In genomic region chr16:30456302-30456701, GRCh38 we compare ENCODE assay signal across 22 cellular contexts. TPM values are rescaled to one million over a fixed set of nuclear protein-coding genes. Genes with fewer than 3 reads are reported as not detected.
DNase-seq lines count a peak whose midpoint lies in the region; ATAC-seq and FAIRE-seq lines count a peak whose summit lies in the region.
"Had no signal": no experiment of that assay in that cellular context is flagged by ENCODE, and none has a peak within 500 bp of the region (broad histone marks: within the 10 kb centered on the region; RNA-seq: fewer than 3 reads in every experiment).

No MANE protein-coding gene starts in this region.

- peaks cover 84% of the 10 kb centered on the region for H3K4me1 Mint-ChIP-seq in activated T-cell treated with anti-CD3 and anti-CD28 coated beads, Interleukin-2, amount 50 U/mL, for 72 hours (ENCODE audit: low read depth)
- H3K4me1 Mint-ChIP-seq in activated T-helper 17 cell treated with anti-CD3 and anti-CD28 coated beads, Interleukin-2, amount 50 U/mL, for 72 hours: peaks cover 24% of the 10 kb centered on the region
- peaks cover 77% of the 10 kb centered on the region for H3K4me1 Mint-ChIP-seq in stimulated activated memory B cell treated with anti-CD40 and anti-IgM and Interleukin-4, amounts not matched to agents 10 μg/mL and 1 μg/mL and 100 μg/mL, for 72 hours

- H3K4me3 Mint-ChIP-seq in activated T-cell treated with anti-CD3 and anti-CD28 coated beads, Interleukin-2, amount 50 U/mL, for 72 hours: peak overlapping the region; percentile 36 to 72
- H3K4me3 Mint-ChIP-seq in activated T-helper 17 cell treated with anti-CD3 and anti-CD28 coated beads, Interleukin-2, amount 50 U/mL, for 72 hours: peak overlapping the region; percentile 79
- H3K4me3 Mint-ChIP-seq in stimulated activated memory B cell treated with anti-CD40 and anti-IgM and Interleukin-4, amounts not matched to agents 10 μg/mL and 1 μg/mL and 100 μg/mL, for 72 hours: no peak overlapping the region

- peak; percentile 79 for FAIRE-seq in GM18507 (lab: Jason Lieb, UNC)
- FAIRE-seq: frontal cortex, G401.6, K562 had no signal

- no peaks in the 10 kb centered on the region for H3K9me3 Mint-ChIP-seq in activated T-cell treated with anti-CD3 and anti-CD28 coated beads, Interleukin-2, amount 50 U/mL, for 72 hours
- no peaks in the 10 kb centered on the region for H3K9me3 Mint-ChIP-seq in activated T-helper 17 cell treated with anti-CD3 and anti-CD28 coated beads, Interleukin-2, amount 50 U/mL, for 72 hours
- H3K9me3 Mint-ChIP-seq in stimulated activated memory B cell treated with anti-CD40 and anti-IgM and Interleukin-4, amounts not matched to agents 10 μg/mL and 1 μg/mL and 100 μg/mL, for 72 hours: no peaks in the 10 kb centered on the region
- H3K9me3 Mint-ChIP-seq: effector memory CD8-positive, alpha-beta T cell had no signal

- no peaks in the 10 kb centered on the region for H3K36me3 Mint-ChIP-seq in activated T-cell treated with anti-CD3 and anti-CD28 coated beads, Interleukin-2, amount 50 U/mL, for 72 hours (ENCODE audit: insufficient read depth in 2 of 2)
- peaks cover 9% of the 10 kb centered on the region for H3K36me3 Mint-ChIP-seq in activated T-helper 17 cell treated with anti-CD3 and anti-CD28 coated beads, Interleukin-2, amount 50 U/mL, for 72 hours (ENCODE audit: low read depth)
- no peaks in the 10 kb centered on the region for H3K36me3 Mint-ChIP-seq in stimulated activated memory B cell treated with anti-CD40 and anti-IgM and Interleukin-4, amounts not matched to agents 10 μg/mL and 1 μg/mL and 100 μg/mL, for 72 hours

- DNase-seq in activated T-cell treated with anti-CD3 and anti-CD28 coated beads, Interleukin-2, amount 50 U/mL, for 72 hours: no peak
- DNase-seq in activated T-cell treated with anti-CD3 and anti-CD28 coated beads, Interleukin-2, amount 50 U/mL, for 48 hours: no peak
- no peak for DNase-seq in GM18507 (ENCODE audit: extremely low spot score, insufficient read length, low read depth)
- DNase-seq: activated CD8-positive, alpha-beta memory T cell treated with anti-CD3 and anti-CD28 coated beads, Interleukin-2, amount 50 U/mL, for 48 hours; body of pancreas; DMS153; effector memory CD8-positive, alpha-beta T cell; hippocampal formation; left lung; NCI-H1436 treated with DMSO at 0.1 percent for 48 hours; NCI-H524 treated with DMSO at 0.1 percent for 48 hours; stimulated activated CD4-positive, alpha-beta T cell treated with anti-CD3 and anti-CD28 coated beads, Interleukin-15, amount 100 ng/mL, for 24 hours; stimulated activated CD8-positive, alpha-beta memory T cell treated with anti-CD3 and anti-CD28 coated beads, Interleukin-4, amount 100 ng/mL, for 48 hours had no signal

- H3K27ac Mint-ChIP-seq in activated T-cell treated with anti-CD3 and anti-CD28 coated beads, Interleukin-2, amount 50 U/mL, for 72 hours: peak overlapping the region; percentile 33
- H3K27ac Mint-ChIP-seq in activated T-helper 17 cell treated with anti-CD3 and anti-CD28 coated beads, Interleukin-2, amount 50 U/mL, for 72 hours: peak overlapping the region; percentile 82
- peak overlapping the region; percentile 100 for H3K27ac Mint-ChIP-seq in stimulated activated memory B cell treated with anti-CD40 and anti-IgM and Interleukin-4, amounts not matched to agents 10 μg/mL and 1 μg/mL and 100 μg/mL, for 72 hours

- no peak for ATAC-seq in activated T-cell treated with anti-CD3 and anti-CD28 coated beads, Interleukin-2, amount 50 U/mL, for 72 hours (replicated peaks in 1 of 2)
- ATAC-seq in activated T-helper 17 cell treated with anti-CD3 and anti-CD28 coated beads, Interleukin-2, amount 50 U/mL, for 72 hours (replicated peaks): no peak
- no peak for ATAC-seq in stimulated activated memory B cell treated with anti-CD40 and anti-IgM and Interleukin-4, amounts not matched to agents 10 μg/mL and 1 μg/mL and 100 μg/mL, for 72 hours
- ATAC-seq in HG03342 (IDR thresholded peaks at IDR 0.05; ENCODE audit: unreplicated experiment) (no peak), HG03159 (IDR thresholded peaks at IDR 0.05; ENCODE audit: unreplicated experiment) (no peak)
- ATAC-seq: body of pancreas; effector memory CD8-positive, alpha-beta T cell; K562; left lung; sciatic nerve had no signal

- no peaks in the 10 kb centered on the region for H3K27me3 Mint-ChIP-seq in activated T-cell treated with anti-CD3 and anti-CD28 coated beads, Interleukin-2, amount 50 U/mL, for 72 hours (ENCODE audit: low read depth)
- no peaks in the 10 kb centered on the region for H3K27me3 Mint-ChIP-seq in activated T-helper 17 cell treated with anti-CD3 and anti-CD28 coated beads, Interleukin-2, amount 50 U/mL, for 72 hours
- no peaks in the 10 kb centered on the region for H3K27me3 Mint-ChIP-seq in stimulated activated memory B cell treated with anti-CD40 and anti-IgM and Interleukin-4, amounts not matched to agents 10 μg/mL and 1 μg/mL and 100 μg/mL, for 72 hours
- H3K27me3 Mint-ChIP-seq: effector memory CD8-positive, alpha-beta T cell had no signal

RNA-seq across cellular contexts. Expression of gene SEPHS2, which starts 10.6 kb away (rescaled TPM):
- total RNA-seq in activated T-cell treated with anti-CD3 and anti-CD28 coated beads, Interleukin-2, amount 50 U/mL, for 72 hours: 10 to 100 TPM; 67.0 to 82.1 TPM
- 10 to 100 TPM; 48.9 to 79.1 TPM for total RNA-seq in activated T-helper 17 cell treated with anti-CD3 and anti-CD28 coated beads, Interleukin-2, amount 50 U/mL, for 72 hours

RNA-seq across cellular contexts. Expression of gene ITGAL, which starts 16.2 kb away (rescaled TPM):
- total RNA-seq in activated T-cell treated with anti-CD3 and anti-CD28 coated beads, Interleukin-2, amount 50 U/mL, for 72 hours: 100 to 1,000 TPM; 517 to 673 TPM
- total RNA-seq in activated T-helper 17 cell treated with anti-CD3 and anti-CD28 coated beads, Interleukin-2, amount 50 U/mL, for 72 hours: 100 to 1,000 TPM; 319 to 344 TPM
- total RNA-seq: RPMI7951 had no signal

RNA-seq across cellular contexts. Expression of gene DCTPP1, which starts 26.5 kb away (rescaled TPM):
- total RNA-seq in activated T-cell treated with anti-CD3 and anti-CD28 coated beads, Interleukin-2, amount 50 U/mL, for 72 hours: 10 to 100 TPM; 56.5 to 78.8 TPM
- 100 to 1,000 TPM in 1 of 2 donors, 10 to 100 TPM in 1; 60.9 to 173 TPM for total RNA-seq in activated T-helper 17 cell treated with anti-CD3 and anti-CD28 coated beads, Interleukin-2, amount 50 U/mL, for 72 hours

RNA-seq across cellular contexts. Expression of gene ZNF771, which starts 48.9 kb away (rescaled TPM):
- total RNA-seq in activated T-cell treated with anti-CD3 and anti-CD28 coated beads, Interleukin-2, amount 50 U/mL, for 72 hours: 1 to 10 TPM; 5.8 to 6.3 TPM
- 1 to 10 TPM; 5.1 to 5.2 TPM for total RNA-seq in activated T-helper 17 cell treated with anti-CD3 and anti-CD28 coated beads, Interleukin-2, amount 50 U/mL, for 72 hours

Comparison
In these comparisons a context has a peak if more than half of its experiments do, and no peak if none do; other contexts are left out.
1. H3K27ac Mint-ChIP-seq: peak in every context shown above with its lines; median percentile 100 in stimulated activated memory B cell treated with anti-CD40 and anti-IgM and Interleukin-4, amounts not matched to agents 10 μg/mL and 1 μg/mL and 100 μg/mL, for 72 hours; 82 in activated T-helper 17 cell treated with anti-CD3 and anti-CD28 coated beads, Interleukin-2, amount 50 U/mL, for 72 hours; 33 in activated T-cell treated with anti-CD3 and anti-CD28 coated beads, Interleukin-2, amount 50 U/mL, for 72 hours.